Comparison of ENCODE assay signal across 11 cellular contexts in genomic region chr14:63677891-63678379, GRCh38. TPM values are rescaled to one million over a fixed set of nuclear protein-coding genes. Genes with fewer than 3 reads are reported as not detected.
DNase-seq lines count a peak whose midpoint lies in the region; ATAC-seq, FAIRE-seq and TF ChIP-seq lines count a peak whose summit lies in the region.
"Had no signal": no experiment of that assay in that cellular context is flagged by ENCODE, and none has a peak within 500 bp of the region (broad histone marks: within the 10 kb centered on the region; RNA-seq: fewer than 3 reads in every experiment).

No MANE protein-coding gene starts in this region.

- H3K27ac ChIP-seq in Panc1 (ENCODE audit: low read length) (peak overlapping the region; percentile 75; the same call in 1 of the 2 replicates), small intestine (ENCODE audit: low read depth in 1 of 2, low read length in 1 of 2) (no peak overlapping the region), pancreas (no peak overlapping the region)
- H3K27ac ChIP-seq: SK-N-MC had no signal

- CTCF ChIA-PET in Panc1 (lab: Charles Lee) = interaction anchor here (0.8 kb wide), 1 partner anchor 9 kb away, joined by 8 read pairs; no protein-coding TSS in a partner anchor

- POLR2A ChIA-PET in Panc1 (lab: Charles Lee) = no interaction called here

- in situ Hi-C loops in Panc1 (cut with HindIII; ENCODE audit: low pct_unique_long_range_greater_than_20kb, low sequenced_read_pairs) = no loop called here

- H3K36me3 ChIP-seq in Panc1 (ENCODE audit: control insufficient read depth, insufficient read depth, low read length) = no peaks in the 10 kb centered on the region; the same call in 1 of the 2 replicates
- no peaks in the 10 kb centered on the region for H3K36me3 ChIP-seq in small intestine (ENCODE audit: control insufficient read depth in 2 of 2, insufficient read depth in 2 of 2, low read length in 2 of 2)
- no peaks in the 10 kb centered on the region for H3K36me3 ChIP-seq in pancreas

- FAIRE-seq in small intestine (lab: Jason Lieb, UNC) (no peak), pancreas (lab: Jason Lieb, UNC) (no peak)

- TF ChIP-seq CTCF in Panc1 (IDR thresholded peaks at IDR 0.05) (no peak), pancreas (IDR thresholded peaks at IDR 0.05) (no peak)

- peaks cover 27% of the 10 kb centered on the region for H3K4me1 ChIP-seq in Panc1 (ENCODE audit: control insufficient read depth, insufficient read depth, low read length)
- H3K4me1 ChIP-seq in small intestine (ENCODE audit: control insufficient read depth in 2 of 2, insufficient read depth in 1 of 2, low read depth in 1 of 2, low read length in 1 of 2) = no peaks in the 10 kb centered on the region
- H3K4me1 ChIP-seq in pancreas = peaks cover 0 to 3% (median 0%) of the 10 kb centered on the region in 3 donors

- peak; percentile 97 for ATAC-seq in Panc1
- ATAC-seq in HG03378 (IDR thresholded peaks at IDR 0.05; ENCODE audit: unreplicated experiment) = no peak
- ATAC-seq in pancreas = no peak

- DNase-seq in DMS 273 (lab: John Stamatoyannopoulos, UW; ENCODE audit: unreplicated experiment) = peak; percentile 19
- DNase-seq in DMS 273 treated with DMSO at 0.1 percent for 48 hours (lab: John Stamatoyannopoulos, UW) = no peak
- peak; percentile 38 for DNase-seq in Panc1 (ENCODE audit: low read depth, low spot score)
- peak; percentile 13 for DNase-seq in fibroblast of peridontal ligament (ENCODE audit: extremely low read depth)
- DNase-seq in small intestine = peak; percentile 67
- no peak for DNase-seq in pancreas
- no peak for DNase-seq in NCI-H748 treated with DMSO at 0.1 percent for 48 hours (lab: John Stamatoyannopoulos, UW)
- DNase-seq: 8988T, NCI-H226 had no signal

- H3K4me3 ChIP-seq in Panc1 (ENCODE audit: low read depth in 2 of 2, low read length in 2 of 2) (no peak overlapping the region), small intestine (ENCODE audit: low read depth in 1 of 2, low read length in 2 of 2) (no peak overlapping the region), pancreas (no peak overlapping the region)
- H3K4me3 ChIP-seq: SK-N-MC had no signal

- H3K27me3 ChIP-seq in Panc1 (ENCODE audit: control insufficient read depth, insufficient read depth, low read length) (no peaks in the 10 kb centered on the region), small intestine (ENCODE audit: control insufficient read depth in 2 of 2, insufficient read depth in 2 of 2, low read length in 2 of 2) (no peaks in the 10 kb centered on the region), pancreas (no peaks in the 10 kb centered on the region)

- intact Hi-C loops in Panc1 (cut with micrococcal nuclease; ENCODE audit: unreplicated experiment) = no loop called here
- intact Hi-C loops in pancreas (cut with DNase I) = no loop called here

- BruUV-seq in Panc1 (replicated peaks; lab: Mats Ljungman, UMichigan) = no TSS peak

- H3K9me3 ChIP-seq in Panc1 (ENCODE audit: control insufficient read depth, insufficient read depth, low read depth, low read length) = no peaks in the 10 kb centered on the region
- no peaks in the 10 kb centered on the region for H3K9me3 ChIP-seq in small intestine (ENCODE audit: control insufficient read depth, low read depth)
- H3K9me3 ChIP-seq in pancreas = no peaks in the 10 kb centered on the region

- WGBS in small intestine, 3 donors = 22 to 53% (median 34%) methylated on average over 3 of the region's 3 CpGs
- WGBS in pancreas, 2 donors = 89 to 90% methylated on average over 3 of the region's 3 CpGs

RNA-seq across cellular contexts. Expression of gene WDR89, which starts 36.3 kb away (rescaled TPM):
- total RNA-seq in Panc1 (2021; ENCODE audit: unreplicated experiment) = 13.0 TPM
- polyA plus RNA-seq in Panc1 (2012; ENCODE audit: insufficient read length) = 4.5 TPM
- polyA plus RNA-seq in small intestine = 1 to 10 TPM; 3.0 to 6.9 (median 3.4) TPM
- total RNA-seq in pancreas = 10 to 100 TPM in 1 of 6 donors, 1 to 10 TPM in 5; 4.3 to 11.0 (median 7.6) TPM
- polyA plus RNA-seq in pancreas = 1 to 10 TPM; 4.0 to 6.6 TPM

RNA-seq across cellular contexts. Expression of gene SGPP1, which starts 49.9 kb away (rescaled TPM):
- 30.0 TPM for total RNA-seq in Panc1 (2021; ENCODE audit: unreplicated experiment)
- polyA plus RNA-seq in Panc1 (2012; ENCODE audit: insufficient read length) = 13.3 TPM
- polyA plus RNA-seq in small intestine = 1 to 10 TPM; 3.2 to 7.8 (median 4.7) TPM
- 10 to 100 TPM in 5 of 6 donors, 1 to 10 TPM in 1; 8.9 to 14.3 (median 11.4) TPM for total RNA-seq in pancreas
- polyA plus RNA-seq in pancreas = 10 to 100 TPM in 1 of 2 donors, 1 to 10 TPM in 1; 5.7 to 10.7 TPM

Comparison
In these comparisons a context has a peak if more than half of its experiments do, and no peak if none do; other contexts are left out.
1. DNase-seq: peak in DMS 273 (single experiment), Panc1 (single experiment), fibroblast of peridontal ligament (single experiment) and small intestine (single experiment); none in DMS 273 treated with DMSO at 0.1 percent for 48 hours (single experiment), pancreas (0 of 6) and NCI-H748 treated with DMSO at 0.1 percent for 48 hours (single experiment).